In the genomic region with DNA sequence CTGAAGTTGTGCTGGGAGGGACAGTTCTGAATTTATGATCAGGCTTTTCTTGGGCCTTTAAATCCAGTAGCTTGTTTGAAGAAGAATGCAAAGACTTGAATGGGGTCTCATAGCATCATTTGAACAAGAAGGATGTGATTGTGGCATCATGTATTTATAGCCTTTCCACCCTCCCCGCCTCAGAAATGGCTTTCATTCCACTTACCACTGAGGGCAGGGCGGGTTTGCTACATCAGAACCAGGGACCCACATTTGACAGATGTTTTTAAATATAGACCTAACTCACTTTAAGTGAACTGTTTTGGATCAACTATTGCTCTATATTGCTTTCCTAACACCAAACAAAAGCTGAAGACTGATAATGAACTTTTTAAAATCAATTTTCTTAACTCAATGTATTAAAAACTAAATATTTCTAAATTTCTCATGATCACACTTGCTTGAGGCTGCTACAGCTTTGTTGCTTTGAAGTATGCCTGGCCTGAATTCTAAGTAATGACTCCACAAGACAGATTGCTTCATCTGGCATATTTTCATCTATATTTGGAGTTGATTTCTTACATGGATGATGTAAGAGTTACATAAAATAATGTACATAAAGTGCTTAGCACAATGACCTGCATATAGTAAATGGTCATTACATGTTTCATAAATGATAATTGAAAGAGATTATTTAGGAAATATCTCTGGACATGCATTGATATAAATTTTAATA, we compare ENCODE assay signal across 13 cellular contexts.
DNase-seq lines count a peak whose midpoint lies in the region; ATAC-seq, FAIRE-seq and TF ChIP-seq lines count a peak whose summit lies in the region.
"Had no signal": no experiment of that assay in that cellular context is flagged by ENCODE, and none has a peak within 500 bp of the region (broad histone marks: within the 10 kb centered on the region; RNA-seq: fewer than 3 reads in every experiment).

No MANE protein-coding gene starts in this region.

- no peaks in the 10 kb centered on the region for H3K9me3 ChIP-seq in GM12878 (replicated peaks; ENCODE audit: control insufficient read depth, insufficient read depth, low read length)

- H3K27me3 ChIP-seq in GM12878 (replicated peaks in 1 of 2; ENCODE audit: control insufficient read depth in 2 of 2, insufficient read depth in 2 of 2, low read length in 1 of 2): no peaks in the 10 kb centered on the region

- in situ Hi-C loops in GM12878 (cut with MboI): no loop called here

- no peak for FAIRE-seq in GM12878 (lab: Jason Lieb, UNC)
- FAIRE-seq: endometrium had no signal

- WGBS in GM12878 (ENCODE audit: insufficient coverage, insufficient replicate concordance, low lambda C conversion rate, missing lambda C conversion rate): 79% methylated on average over 2 of the region's 2 CpGs

- H3K9ac ChIP-seq in GM12878 (ENCODE audit: control insufficient read depth, insufficient read depth, low read length): no peak overlapping the region

- intact Hi-C loops in GM12878 (cut with micrococcal nuclease; ENCODE audit: unreplicated experiment): no loop called here

- no peak for TF ChIP-seq POLR2A in GM12878 (IDR thresholded peaks at IDR 0.05; ENCODE audit: low read depth, low read length)

- no peaks in the 10 kb centered on the region for H3K79me2 ChIP-seq in GM12878 (ENCODE audit: control insufficient read depth, insufficient read depth, low read length)

- no peak overlapping the region for H3K4me2 ChIP-seq in GM12878 (ENCODE audit: control insufficient read depth, insufficient read depth)

- TF ChIP-seq CTCF in GM12878 (IDR thresholded peaks at IDR 0.05 in 2 of 3, conservative IDR thresholded peaks at IDR 0.05 in 1 of 3; ENCODE audit: control insufficient read depth in 2 of 3, extremely low read depth in 1 of 3, insufficient read depth in 1 of 3, low read depth in 3 of 3, low read length in 3 of 3) (no peak), glutamatergic neuron (IDR thresholded peaks at IDR 0.05; ENCODE audit: partially characterized antibody, unreplicated experiment) (no peak)

- H3K4me1 ChIP-seq in GM12878 (ENCODE audit: control insufficient read depth, insufficient read depth, low read length): peaks cover 13% of the 10 kb centered on the region

- H2AFZ ChIP-seq in GM12878 (ENCODE audit: control insufficient read depth, low read depth, low read length): peak overlapping the region; percentile 28

- H3K36me3 Mint-ChIP-seq in glutamatergic neuron (ENCODE audit: unreplicated experiment): no peaks in the 10 kb centered on the region
- H3K36me3 Mint-ChIP-seq: CD4-positive, CD25-positive, alpha-beta regulatory T cell had no signal

- no peaks in the 10 kb centered on the region for H4K20me1 ChIP-seq in GM12878 (ENCODE audit: control insufficient read depth, insufficient read depth)

- H3K4me1 Mint-ChIP-seq in glutamatergic neuron (ENCODE audit: low read depth, unreplicated experiment): no peaks in the 10 kb centered on the region
- H3K4me1 Mint-ChIP-seq: CD4-positive, CD25-positive, alpha-beta regulatory T cell had no signal

- no peak for TF ChIP-seq EP300 in GM12878 (IDR thresholded peaks at IDR 0.05; ENCODE audit: borderline replicate concordance in 1 of 2, control insufficient read depth in 1 of 2, low read depth in 2 of 2, low read length in 2 of 2)

- SMC1A ChIA-PET in GM12878 (lab: Charles Lee; ENCODE audit: uncharacterized antibody, unreplicated experiment): interaction anchor here (0.6 to 2.5 kb wide), 5 partner anchors 9 to 112 kb away, joined by 3 to 12 read pairs (median 4); no protein-coding TSS in a partner anchor

- no peak for DNase-seq in GM12878 (ENCODE audit: low read depth, low spot score)
- no peak for DNase-seq in NCI-H774 (lab: John Stamatoyannopoulos, UW)
- no peak for DNase-seq in glutamatergic neuron
- DNase-seq in middle frontal gyrus (ENCODE audit: extremely low spot score, low spot score): no peak
- no peak for DNase-seq in NCI-H748 (lab: John Stamatoyannopoulos, UW; ENCODE audit: unreplicated experiment)
- DNase-seq: activated T-cell treated with anti-CD3 and anti-CD28 coated beads for 4 hours; CD4-positive, CD25-positive, alpha-beta regulatory T cell; HCEC 1CT; NCI-H1694 treated with DMSO at 0.1 percent for 48 hours had no signal

- no peaks in the 10 kb centered on the region for H3K36me3 ChIP-seq in GM12878 (ENCODE audit: control insufficient read depth in 2 of 2, insufficient read depth in 2 of 2, low read length in 1 of 2)

- POLR2A ChIA-PET in GM12878 (lab: Charles Lee): interaction anchor here (1.1 kb wide), 1 partner anchor 25 kb away, joined by 3 read pairs; no protein-coding TSS in a partner anchor

- ATAC-seq in GM18858 (IDR thresholded peaks at IDR 0.05; ENCODE audit: unreplicated experiment) (peak; percentile 7), GM21526 (IDR thresholded peaks at IDR 0.05; ENCODE audit: low FRiP score, unreplicated experiment) (peak; percentile 19), HG03432 (IDR thresholded peaks at IDR 0.05; ENCODE audit: unreplicated experiment) (peak; percentile 15), GM12878 (peak; percentile 34)

- no peak overlapping the region; the same call in 1 of the 2 replicates for H3K27ac ChIP-seq in GM12878 (ENCODE audit: control insufficient read depth, insufficient read depth)

- CTCF ChIA-PET in GM12878 (lab: Yijun Ruan, JAX): interaction anchor here (0.6 to 0.9 kb wide), 2 partner anchors 10 to 63 kb away, joined by 3 read pairs; no protein-coding TSS in a partner anchor

- no peaks in the 10 kb centered on the region for H3K9me3 Mint-ChIP-seq in glutamatergic neuron (ENCODE audit: unreplicated experiment)

- no peak for TF ChIP-seq RAD21 in GM12878 (IDR thresholded peaks at IDR 0.05; ENCODE audit: insufficient read depth, low read depth, low read length)

- BruUV-seq in GM12878 (replicated peaks; lab: Mats Ljungman, UMichigan): no TSS peak

- no peak overlapping the region for H3K4me3 Mint-ChIP-seq in glutamatergic neuron (ENCODE audit: unreplicated experiment)

- no peak overlapping the region for H3K27ac Mint-ChIP-seq in glutamatergic neuron (ENCODE audit: unreplicated experiment)
- H3K27ac Mint-ChIP-seq: CD4-positive, CD25-positive, alpha-beta regulatory T cell had no signal

- no peaks in the 10 kb centered on the region for H3K27me3 Mint-ChIP-seq in glutamatergic neuron (ENCODE audit: unreplicated experiment)
- H3K27me3 Mint-ChIP-seq: CD4-positive, CD25-positive, alpha-beta regulatory T cell had no signal

- RAD21 ChIA-PET in GM12878 (lab: Charles Lee; ENCODE audit: unreplicated experiment): interaction anchor here (1.1 to 1.7 kb wide), 2 partner anchors 16 to 45 kb away, joined by 3 to 5 read pairs; no protein-coding TSS in a partner anchor

- no peak overlapping the region for H3K4me3 ChIP-seq in GM12878

TF ChIP-seq in GM12878, 131 proteins besides CTCF, POLR2A, EP300 and RAD21:
- no peak for TF ChIP-seq ZZZ3 (IDR thresholded peaks at IDR 0.05; ENCODE audit: control insufficient read depth, insufficient read length, low read depth)
- no peak for TF ChIP-seq SP1 (IDR thresholded peaks at IDR 0.05; ENCODE audit: low read depth, low read length)
- TF ChIP-seq, protein P1, sequence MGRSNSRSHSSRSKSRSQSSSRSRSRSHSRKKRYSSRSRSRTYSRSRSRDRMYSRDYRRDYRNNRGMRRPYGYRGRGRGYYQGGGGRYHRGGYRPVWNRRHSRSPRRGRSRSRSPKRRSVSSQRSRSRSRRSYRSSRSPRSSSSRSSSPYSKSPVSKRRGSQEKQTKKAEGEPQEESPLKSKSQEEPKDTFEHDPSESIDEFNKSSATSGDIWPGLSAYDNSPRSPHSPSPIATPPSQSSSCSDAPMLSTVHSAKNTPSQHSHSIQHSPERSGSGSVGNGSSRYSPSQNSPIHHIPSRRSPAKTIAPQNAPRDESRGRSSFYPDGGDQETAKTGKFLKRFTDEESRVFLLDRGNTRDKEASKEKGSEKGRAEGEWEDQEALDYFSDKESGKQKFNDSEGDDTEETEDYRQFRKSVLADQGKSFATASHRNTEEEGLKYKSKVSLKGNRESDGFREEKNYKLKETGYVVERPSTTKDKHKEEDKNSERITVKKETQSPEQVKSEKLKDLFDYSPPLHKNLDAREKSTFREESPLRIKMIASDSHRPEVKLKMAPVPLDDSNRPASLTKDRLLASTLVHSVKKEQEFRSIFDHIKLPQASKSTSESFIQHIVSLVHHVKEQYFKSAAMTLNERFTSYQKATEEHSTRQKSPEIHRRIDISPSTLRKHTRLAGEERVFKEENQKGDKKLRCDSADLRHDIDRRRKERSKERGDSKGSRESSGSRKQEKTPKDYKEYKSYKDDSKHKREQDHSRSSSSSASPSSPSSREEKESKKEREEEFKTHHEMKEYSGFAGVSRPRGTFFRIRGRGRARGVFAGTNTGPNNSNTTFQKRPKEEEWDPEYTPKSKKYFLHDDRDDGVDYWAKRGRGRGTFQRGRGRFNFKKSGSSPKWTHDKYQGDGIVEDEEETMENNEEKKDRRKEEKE (IDR thresholded peaks at IDR 0.05): no peak
- no peak for TF ChIP-seq SPI1 (IDR thresholded peaks at IDR 0.05; ENCODE audit: borderline replicate concordance, insufficient read depth, low read depth, low read length)
- no peak for TF ChIP-seq EGR1 (IDR thresholded peaks at IDR 0.05; ENCODE audit: borderline replicate concordance in 1 of 2, low read depth in 2 of 2, low read length in 2 of 2)
- TF ChIP-seq SMC3 (IDR thresholded peaks at IDR 0.05; ENCODE audit: borderline replicate concordance, low read length): no peak
